In the genomic region with DNA sequence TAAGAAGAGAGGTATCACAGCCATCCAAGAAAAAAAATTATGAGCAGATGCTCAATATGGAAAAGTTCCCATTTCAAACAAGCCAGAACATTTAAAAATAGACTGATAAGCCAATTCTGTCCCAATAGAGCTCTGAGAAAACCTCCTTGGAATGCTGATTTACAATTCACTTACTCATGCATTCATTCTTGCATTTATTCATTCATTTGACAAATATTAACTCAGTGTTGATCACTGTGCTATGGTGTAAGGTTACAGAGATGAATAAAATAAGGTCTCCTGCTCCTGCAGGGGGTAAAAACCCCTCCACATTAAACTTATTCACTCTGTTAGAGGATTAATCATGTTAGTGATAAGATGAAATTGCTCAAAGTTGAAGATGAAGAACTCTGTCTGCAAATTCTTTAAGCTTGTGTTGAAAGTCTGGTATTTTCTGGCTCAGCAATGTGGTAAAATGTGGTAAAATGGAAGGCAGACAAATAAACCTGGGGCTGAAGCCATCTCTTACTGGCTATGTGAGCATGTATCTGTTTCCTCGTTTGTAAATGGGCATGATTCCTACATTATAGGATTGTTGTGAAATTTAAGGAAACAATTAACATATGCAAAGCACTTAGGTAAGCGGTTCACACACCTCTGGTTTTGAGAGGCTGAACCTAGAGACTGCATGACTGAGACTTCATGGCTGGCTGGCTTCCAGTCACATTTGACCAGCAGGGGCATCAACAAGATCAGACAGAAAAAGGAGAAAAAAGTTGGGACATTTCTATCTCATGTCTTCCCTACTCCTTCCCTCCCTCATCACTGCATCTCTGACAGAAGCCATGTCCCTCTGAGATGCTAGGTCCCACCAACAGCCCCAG, we compare ENCODE assay signal across 1 cellular context.
TF ChIP-seq lines count a peak whose summit lies in the region.

No MANE protein-coding gene starts in this region.

TF ChIP-seq in WTC11, 78 proteins besides CTCF, POLR2A, EP300 and RAD21 (continued from another document):
- TF ChIP-seq, protein P1, sequence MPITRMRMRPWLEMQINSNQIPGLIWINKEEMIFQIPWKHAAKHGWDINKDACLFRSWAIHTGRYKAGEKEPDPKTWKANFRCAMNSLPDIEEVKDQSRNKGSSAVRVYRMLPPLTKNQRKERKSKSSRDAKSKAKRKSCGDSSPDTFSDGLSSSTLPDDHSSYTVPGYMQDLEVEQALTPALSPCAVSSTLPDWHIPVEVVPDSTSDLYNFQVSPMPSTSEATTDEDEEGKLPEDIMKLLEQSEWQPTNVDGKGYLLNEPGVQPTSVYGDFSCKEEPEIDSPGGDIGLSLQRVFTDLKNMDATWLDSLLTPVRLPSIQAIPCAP (CRISPR knock-in tag; IDR thresholded peaks at IDR 0.05): no peak
- TF ChIP-seq, protein P2, sequence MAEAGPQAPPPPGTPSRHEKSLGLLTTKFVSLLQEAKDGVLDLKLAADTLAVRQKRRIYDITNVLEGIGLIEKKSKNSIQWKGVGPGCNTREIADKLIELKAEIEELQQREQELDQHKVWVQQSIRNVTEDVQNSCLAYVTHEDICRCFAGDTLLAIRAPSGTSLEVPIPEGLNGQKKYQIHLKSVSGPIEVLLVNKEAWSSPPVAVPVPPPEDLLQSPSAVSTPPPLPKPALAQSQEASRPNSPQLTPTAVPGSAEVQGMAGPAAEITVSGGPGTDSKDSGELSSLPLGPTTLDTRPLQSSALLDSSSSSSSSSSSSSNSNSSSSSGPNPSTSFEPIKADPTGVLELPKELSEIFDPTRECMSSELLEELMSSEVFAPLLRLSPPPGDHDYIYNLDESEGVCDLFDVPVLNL (CRISPR knock-in tag; IDR thresholded peaks at IDR 0.05; ENCODE audit: borderline replicate concordance, low read depth): no peak
- TF ChIP-seq ZNF416 (CRISPR knock-in tag; IDR thresholded peaks at IDR 0.05): no peak
